17 cellular contexts compared by ENCODE assay signal in the genomic region with DNA sequence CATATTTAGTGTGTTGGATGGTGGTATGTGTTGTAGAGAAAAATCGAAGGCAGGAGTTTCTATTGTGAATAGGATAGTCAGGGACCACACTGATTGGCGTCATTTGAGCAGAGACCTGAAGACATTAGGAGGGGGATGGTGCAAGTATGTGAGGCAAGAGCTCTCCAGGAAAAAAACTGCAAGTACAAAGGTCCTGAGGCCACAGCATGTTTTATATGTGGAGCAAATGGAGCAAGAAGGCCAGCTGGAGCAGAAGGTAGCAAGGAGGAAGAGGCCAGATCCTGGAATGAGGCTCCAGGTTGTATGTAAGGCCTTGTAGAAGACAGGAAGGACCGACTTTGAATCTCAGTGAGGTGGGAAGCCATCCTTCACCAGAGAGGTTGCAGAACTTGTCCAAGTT. TPM values are rescaled to one million over a fixed set of nuclear protein-coding genes. Genes with fewer than 3 reads are reported as not detected.
A peak's percentile ranks its signal among the peaks of the same experiment; 100 is the strongest.
DNase-seq lines count a peak whose midpoint lies in the region; ATAC-seq and TF ChIP-seq lines count a peak whose summit lies in the region.
"Had no signal": no experiment of that assay in that cellular context is flagged by ENCODE, and none has a peak within 500 bp of the region (broad histone marks: within the 10 kb centered on the region; RNA-seq: fewer than 3 reads in every experiment).

No MANE protein-coding gene starts in this region.

- BruUV-seq in MCF 10A (replicated peaks; lab: Mats Ljungman, UMichigan) = TSS peak; percentile 7
- BruUV-seq in mammary epithelial cell (replicated peaks; lab: Mats Ljungman, UMichigan) = no TSS peak

- H3K36me3 Mint-ChIP-seq in MCF 10A (ENCODE audit: insufficient read depth, unreplicated experiment) = peaks cover 69% of the 10 kb centered on the region
- peaks cover 0 to 47% (median 14%) of the 10 kb centered on the region in 3 donors for H3K36me3 Mint-ChIP-seq in naive thymus-derived CD8-positive, alpha-beta T cell
- H3K36me3 Mint-ChIP-seq in stimulated activated effector memory CD8-positive, alpha-beta T cell treated with anti-CD3 and anti-CD28 coated beads, Interleukin-12 subunit alpha, Interleukin-12 subunit beta, amount 100 ng/mL, for 72 hours = peaks cover 68% of the 10 kb centered on the region

- no peak for TF ChIP-seq CTCF in MCF 10A (IDR thresholded peaks at IDR 0.05; ENCODE audit: unreplicated experiment)
- no peak for TF ChIP-seq CTCF in mammary epithelial cell (conservative IDR thresholded peaks at IDR 0.05 in 1 of 2, IDR thresholded peaks at IDR 0.05 in 1 of 2; ENCODE audit: extremely low read depth in 1 of 2, insufficient read depth in 1 of 2, low read depth in 1 of 2, low read length in 2 of 2)
- TF ChIP-seq CTCF in ascending aorta (IDR thresholded peaks at IDR 0.05) = no peak
- TF ChIP-seq CTCF in transverse colon (IDR thresholded peaks at IDR 0.05) = no peak

- H3K4me3 Mint-ChIP-seq in MCF 10A (ENCODE audit: unreplicated experiment) = no peak overlapping the region
- no peak overlapping the region for H3K4me3 Mint-ChIP-seq in naive thymus-derived CD8-positive, alpha-beta T cell
- H3K4me3 Mint-ChIP-seq in stimulated activated effector memory CD8-positive, alpha-beta T cell treated with anti-CD3 and anti-CD28 coated beads, Interleukin-12 subunit alpha, Interleukin-12 subunit beta, amount 100 ng/mL, for 72 hours = no peak overlapping the region
- H3K4me3 Mint-ChIP-seq: activated T-helper 1 cell treated with anti-CD3 and anti-CD28 coated beads, Interleukin-12 subunit alpha, Interleukin-12 subunit beta, Interleukin-2, Interleukin-4 antibody, amounts not matched to agents 30 ng/mL and 10 ng/mL and 1 ng/mL, durations not matched to agents 14 hours and 24 hours and 36 hours; naive B cell had no signal

- no peak for TF ChIP-seq EP300 in transverse colon (IDR thresholded peaks at IDR 0.05; ENCODE audit: low read depth)

- intact Hi-C loops in MCF 10A (cut with micrococcal nuclease) = no loop called here
- intact Hi-C loops in mammary epithelial cell (cut with micrococcal nuclease) = no loop called here
- intact Hi-C loops in ascending aorta (cut with DNase I) = loop anchor here (5.0 kb wide), 1 partner anchor 40 kb away; no protein-coding TSS in a partner anchor
- intact Hi-C loops in transverse colon (cut with DNase I; ENCODE audit: low total_unique reads) = loop anchor here (5.0 kb wide), 1 partner anchor 40 kb away; no protein-coding TSS in a partner anchor

- in situ Hi-C loops in mammary epithelial cell (cut with MboI; ENCODE audit: low sequenced_read_pairs in 2 of 2) (no loop called here), transverse colon (cut with MboI; ENCODE audit: low pct_ligation_motif_present in 1 of 4, low pct_unique_long_range_greater_than_20kb in 1 of 4, low sequenced_read_pairs in 3 of 4) (no loop called here)

- H3K9me3 ChIP-seq in mammary epithelial cell (replicated peaks; ENCODE audit: insufficient read depth, low read length) = no peaks in the 10 kb centered on the region
- no peaks in the 10 kb centered on the region for H3K9me3 ChIP-seq in ascending aorta
- H3K9me3 ChIP-seq in transverse colon = no peaks in the 10 kb centered on the region
- H3K9me3 ChIP-seq: prostate gland, spleen had no signal

- dilution Hi-C loops in mammary epithelial cell (cut with HindIII; ENCODE audit: low sequenced_read_pairs) = no loop called here

- CTCF ChIA-PET in MCF 10A (lab: Yijun Ruan, JAX) = interaction anchor here (0.5 to 1.7 kb wide), 4 partner anchors 12 to 645 kb away, joined by 3 to 4 read pairs (median 3); no protein-coding TSS in a partner anchor
- CTCF ChIA-PET in mammary epithelial cell (lab: Charles Lee; ENCODE audit: low non-redundant PET) = no interaction called here

- no peak for TF ChIP-seq POLR2A in transverse colon (IDR thresholded peaks at IDR 0.05)

- H3K27me3 ChIP-seq in mammary epithelial cell (ENCODE audit: insufficient read depth, low read length) = no peaks in the 10 kb centered on the region
- H3K27me3 ChIP-seq in ascending aorta = no peaks in the 10 kb centered on the region
- no peaks in the 10 kb centered on the region for H3K27me3 ChIP-seq in transverse colon
- H3K27me3 ChIP-seq: spleen had no signal

- H3K4me1 ChIP-seq in mammary epithelial cell (ENCODE audit: insufficient read depth, low read length) (peaks cover 57% of the 10 kb centered on the region), ascending aorta (peaks cover 9 to 23% of the 10 kb centered on the region in 2 donors), transverse colon (peaks cover 27 to 56% (median 37%) of the 10 kb centered on the region in 4 donors)

- H3K4me3 ChIP-seq in mammary epithelial cell (replicated peaks in 1 of 3; ENCODE audit: insufficient read depth in 1 of 3, low read depth in 2 of 3, low read length in 3 of 3) (no peak overlapping the region), ascending aorta (no peak overlapping the region), transverse colon (no peak overlapping the region)
- H3K4me3 ChIP-seq: prostate gland, spleen had no signal

- H4K20me1 ChIP-seq in mammary epithelial cell (ENCODE audit: insufficient read depth, low read length) = no peaks in the 10 kb centered on the region

- peaks cover 11% of the 10 kb centered on the region for H3K79me2 ChIP-seq in mammary epithelial cell (ENCODE audit: insufficient read depth, low read length)

- H3K9ac ChIP-seq in mammary epithelial cell (ENCODE audit: insufficient read depth, low read length) = no peak overlapping the region

- no peak for ATAC-seq in naive thymus-derived CD8-positive, alpha-beta T cell
- ATAC-seq in stimulated activated effector memory CD8-positive, alpha-beta T cell treated with anti-CD3 and anti-CD28 coated beads, Interleukin-12 subunit alpha, Interleukin-12 subunit beta, amount 100 ng/mL, for 72 hours = no peak

- peaks cover 36% of the 10 kb centered on the region for H3K4me1 Mint-ChIP-seq in MCF 10A (ENCODE audit: insufficient read depth, unreplicated experiment)
- H3K4me1 Mint-ChIP-seq in naive thymus-derived CD8-positive, alpha-beta T cell = peaks cover 17 to 34% (median 20%) of the 10 kb centered on the region in 4 donors
- peaks cover 13% of the 10 kb centered on the region for H3K4me1 Mint-ChIP-seq in stimulated activated effector memory CD8-positive, alpha-beta T cell treated with anti-CD3 and anti-CD28 coated beads, Interleukin-12 subunit alpha, Interleukin-12 subunit beta, amount 100 ng/mL, for 72 hours

- H3K9me3 Mint-ChIP-seq in MCF 10A (ENCODE audit: unreplicated experiment) = no peaks in the 10 kb centered on the region
- no peaks in the 10 kb centered on the region for H3K9me3 Mint-ChIP-seq in naive thymus-derived CD8-positive, alpha-beta T cell
- H3K9me3 Mint-ChIP-seq in stimulated activated effector memory CD8-positive, alpha-beta T cell treated with anti-CD3 and anti-CD28 coated beads, Interleukin-12 subunit alpha, Interleukin-12 subunit beta, amount 100 ng/mL, for 72 hours = no peaks in the 10 kb centered on the region
- H3K9me3 Mint-ChIP-seq: activated T-helper 1 cell treated with anti-CD3 and anti-CD28 coated beads, Interleukin-12 subunit alpha, Interleukin-12 subunit beta, Interleukin-2, Interleukin-4 antibody, amounts not matched to agents 30 ng/mL and 10 ng/mL and 1 ng/mL, durations not matched to agents 14 hours and 24 hours and 36 hours; naive B cell had no signal

- 79% methylated on average over 3 of the region's 3 CpGs for WGBS in mammary epithelial cell (ENCODE audit: low coverage, missing lambda C conversion rate)
- 87 to 88% methylated on average over 3 of the region's 3 CpGs for WGBS in transverse colon (ENCODE audit: low coverage in 1 of 2), 2 donors

- no peaks in the 10 kb centered on the region for H3K27me3 Mint-ChIP-seq in MCF 10A (ENCODE audit: insufficient read depth, unreplicated experiment)
- H3K27me3 Mint-ChIP-seq in naive thymus-derived CD8-positive, alpha-beta T cell = no peaks in the 10 kb centered on the region
- H3K27me3 Mint-ChIP-seq: naive B cell had no signal

- no peak overlapping the region for H3K27ac Mint-ChIP-seq in MCF 10A (ENCODE audit: low read depth, unreplicated experiment)
- peak overlapping the region in 9 of 10 donors; percentile 3 to 87 (median 24) for H3K27ac Mint-ChIP-seq in naive thymus-derived CD8-positive, alpha-beta T cell
- no peak overlapping the region for H3K27ac Mint-ChIP-seq in stimulated activated effector memory CD8-positive, alpha-beta T cell treated with anti-CD3 and anti-CD28 coated beads, Interleukin-12 subunit alpha, Interleukin-12 subunit beta, amount 100 ng/mL, for 72 hours
- H3K27ac Mint-ChIP-seq: activated T-helper 1 cell treated with anti-CD3 and anti-CD28 coated beads, Interleukin-12 subunit alpha, Interleukin-12 subunit beta, Interleukin-2, Interleukin-4 antibody, amounts not matched to agents 30 ng/mL and 10 ng/mL and 1 ng/mL, durations not matched to agents 14 hours and 24 hours and 36 hours had no signal

- DNase-seq in MCF 10A (ENCODE audit: unreplicated experiment) = no peak
- DNase-seq in mammary epithelial cell = no peak
- no peak for DNase-seq in ascending aorta (ENCODE audit: low spot score in 2 of 2)
- DNase-seq in naive thymus-derived CD8-positive, alpha-beta T cell = no peak
- DNase-seq in transverse colon = no peak
- no peak for DNase-seq in C1 segment of cervical spinal cord (lab: John Stamatoyannopoulos, UW)
- no peak for DNase-seq in iPS-NIHi7 (ENCODE audit: extremely low spot score)
- no peak for DNase-seq in stimulated activated effector memory CD8-positive, alpha-beta T cell treated with anti-CD3 and anti-CD28 coated beads, Interleukin-12 subunit alpha, Interleukin-12 subunit beta, amount 100 ng/mL, for 72 hours (ENCODE audit: low spot score in 2 of 2)
- DNase-seq: ACHN, amniotic stem cell, foreskin melanocyte, naive B cell, NCI-H1436 treated with DMSO at 0.1 percent for 48 hours, spleen had no signal

- H3K4me2 ChIP-seq in mammary epithelial cell (ENCODE audit: insufficient read depth, low read depth, low read length) = no peak overlapping the region

- POLR2A ChIA-PET in MCF 10A (lab: Yijun Ruan, JAX) = interaction anchor here (0.8 to 8.5 kb wide), 4 partner anchors 15 to 54 kb away, joined by 3 to 189 read pairs (median 4); partner anchors contain the start of gene MICALL1
- POLR2A ChIA-PET in naive thymus-derived CD8-positive, alpha-beta T cell (lab: Charles Lee) = interaction anchor here (1.4 kb wide), 1 partner anchor 84 kb away, joined by 3 read pairs; the partner anchor contains the start of gene GCAT

- no peak overlapping the region for H3K27ac ChIP-seq in mammary epithelial cell (ENCODE audit: insufficient read depth, low read depth, low read length)
- peak overlapping the region; percentile 48 to 75 for H3K27ac ChIP-seq in ascending aorta
- H3K27ac ChIP-seq in transverse colon = peak overlapping the region in 3 of 4 donors; percentile 53 to 79 (median 68)
- H3K27ac ChIP-seq: spleen, VCaP had no signal

- H3K36me3 ChIP-seq in mammary epithelial cell (ENCODE audit: insufficient read depth, low read length) (peaks cover 14% of the 10 kb centered on the region), ascending aorta (peaks cover 28 to 36% of the 10 kb centered on the region in 2 donors), transverse colon (peaks cover 0 to 17% (median 4%) of the 10 kb centered on the region in 4 donors)

- no peak overlapping the region for H2AFZ ChIP-seq in mammary epithelial cell (ENCODE audit: low read depth, low read length)

RNA-seq across cellular contexts. Expression of gene MICALL1, which starts 14.2 kb away (rescaled TPM):
- total RNA-seq in MCF 10A (2022) (164 and 165 TPM in 2 replicates), mammary epithelial cell (100 to 1,000 TPM; 247 to 249 TPM), ascending aorta (43.9 TPM), transverse colon (10 to 100 TPM; 26.8 to 87.2 (median 37.3) TPM)
- 129 TPM for polyA plus RNA-seq in mammary epithelial cell
- 299 TPM for polyA minus RNA-seq in mammary epithelial cell
- 10 to 100 TPM; 26.3 to 28.5 TPM for total RNA-seq in naive thymus-derived CD8-positive, alpha-beta T cell
- polyA plus RNA-seq in naive thymus-derived CD8-positive, alpha-beta T cell = 1 to 10 TPM; 1.3 to 4.7 (median 1.5) TPM

RNA-seq across cellular contexts. Expression of gene EIF3L, which starts 42.7 kb away (rescaled TPM):
- total RNA-seq in MCF 10A (2022) = 395 and 505 TPM in 2 replicates
- total RNA-seq in mammary epithelial cell = 100 to 1,000 TPM; 350 to 368 TPM
- polyA plus RNA-seq in mammary epithelial cell = 693 TPM
- polyA minus RNA-seq in mammary epithelial cell = 476 TPM
- total RNA-seq in ascending aorta = 256 TPM
- 100 to 1,000 TPM; 509 to 544 TPM for total RNA-seq in naive thymus-derived CD8-positive, alpha-beta T cell
- 100 to 1,000 TPM; 310 to 395 (median 322) TPM for polyA plus RNA-seq in naive thymus-derived CD8-positive, alpha-beta T cell
- 100 to 1,000 TPM in 3 of 4 donors, 10 to 100 TPM in 1; 89.4 to 292 (median 217) TPM for total RNA-seq in transverse colon

RNA-seq across cellular contexts. Expression of gene ANKRD54, which starts 47.8 kb away (rescaled TPM):
- total RNA-seq in MCF 10A (2022) (26.0 and 26.7 TPM in 2 replicates), mammary epithelial cell (10 to 100 TPM; 20.3 to 20.5 TPM), ascending aorta (61.8 TPM), transverse colon (10 to 100 TPM; 12.7 to 86.8 (median 40.6) TPM)
- polyA plus RNA-seq in mammary epithelial cell = 22.3 TPM
- 21.3 TPM for polyA minus RNA-seq in mammary epithelial cell
- total RNA-seq in naive thymus-derived CD8-positive, alpha-beta T cell = 10 to 100 TPM; 19.8 to 21.2 TPM
- 10 to 100 TPM in 2 of 3 donors, 1 to 10 TPM in 1; 8.2 to 16.1 (median 13.9) TPM for polyA plus RNA-seq in naive thymus-derived CD8-positive, alpha-beta T cell

Comparison
In these comparisons a context has a peak if more than half of its experiments do, and no peak if none do; other contexts are left out.
1. H3K27ac Mint-ChIP-seq: peak in naive thymus-derived CD8-positive, alpha-beta T cell (9 of 10); none in MCF 10A (single experiment) and stimulated activated effector memory CD8-positive, alpha-beta T cell treated with anti-CD3 and anti-CD28 coated beads, Interleukin-12 subunit alpha, Interleukin-12 subunit beta, amount 100 ng/mL, for 72 hours (single experiment).
2. intact Hi-C loops: an anchor here in ascending aorta (5.0 kb wide) and transverse colon (5.0 kb wide); none called in MCF 10A and mammary epithelial cell.